9 cellular contexts compared by ENCODE assay signal in genomic region chr5:124735169-124735858, GRCh38. TPM values are rescaled to one million over a fixed set of nuclear protein-coding genes. Genes with fewer than 3 reads are reported as not detected.
DNase-seq lines count a peak whose midpoint lies in the region; ATAC-seq and TF ChIP-seq lines count a peak whose summit lies in the region.
"Had no signal": no experiment of that assay in that cellular context is flagged by ENCODE, and none has a peak within 500 bp of the region (broad histone marks: within the 10 kb centered on the region; RNA-seq: fewer than 3 reads in every experiment).

No MANE protein-coding gene starts in this region.

- no peaks in the 10 kb centered on the region for H3K36me3 ChIP-seq in A673 (ENCODE audit: insufficient read depth, low read length, poor library complexity, severe bottlenecking)

- ATAC-seq in CD4-positive, alpha-beta T cell (ENCODE audit: poor library complexity), result no peak

- H3K4me1 Mint-ChIP-seq in mesothelial cell of epicardium, result peaks cover 82% of the 10 kb centered on the region
- no peaks in the 10 kb centered on the region for H3K4me1 Mint-ChIP-seq in CD4-positive, alpha-beta T cell (ENCODE audit: low read depth)

- intact Hi-C loops in A673 (cut with micrococcal nuclease; ENCODE audit: unreplicated experiment), result loop anchor here (5.0 to 10.0 kb wide), 2 partner anchors 78 to 431 kb away; no protein-coding TSS in a partner anchor
- intact Hi-C loops in CD4-positive, alpha-beta T cell (cut with DNase I, micrococcal nuclease), result no loop called here

- no peak for TF ChIP-seq CTCF in A673 (conservative IDR thresholded peaks at IDR 0.05; ENCODE audit: low read depth, low read length)
- TF ChIP-seq CTCF in coronary artery (IDR thresholded peaks at IDR 0.05), result no peak
- no peak for TF ChIP-seq CTCF in mesothelial cell of epicardium (IDR thresholded peaks at IDR 0.05; ENCODE audit: unreplicated experiment)
- TF ChIP-seq CTCF in CD4-positive, alpha-beta T cell (IDR thresholded peaks at IDR 0.05), result no peak

- H3K4me3 Mint-ChIP-seq in mesothelial cell of epicardium, result peak overlapping the region; percentile 55
- H3K4me3 Mint-ChIP-seq in CD4-positive, alpha-beta T cell, result no peak overlapping the region

- BruUV-seq in A673 (replicated peaks; lab: Mats Ljungman, UMichigan), result no TSS peak

- peak overlapping the region; percentile 23 for H3K4me3 ChIP-seq in A673 (ENCODE audit: low read depth, low read length, poor library complexity, severe bottlenecking)
- peak overlapping the region; percentile 59 for H3K4me3 ChIP-seq in coronary artery

- H3K27ac Mint-ChIP-seq in mesothelial cell of epicardium, result no peak overlapping the region
- no peak overlapping the region for H3K27ac Mint-ChIP-seq in CD4-positive, alpha-beta T cell

- CTCF ChIA-PET in A673 (lab: Charles Lee), result no interaction called here
- CTCF ChIA-PET in CD4-positive, alpha-beta T cell (lab: Charles Lee), result no interaction called here

- no peaks in the 10 kb centered on the region for H3K9me3 ChIP-seq in A673 (ENCODE audit: low read depth, low read length, poor library complexity, severe bottlenecking)
- no peaks in the 10 kb centered on the region for H3K9me3 ChIP-seq in CD4-positive, alpha-beta T cell (ENCODE audit: control insufficient read depth, low read length)

- H3K4me1 ChIP-seq in A673 (ENCODE audit: insufficient read depth, low read length, poor library complexity, severe bottlenecking), result peaks cover 33% of the 10 kb centered on the region

- no peaks in the 10 kb centered on the region for H3K36me3 Mint-ChIP-seq in mesothelial cell of epicardium
- H3K36me3 Mint-ChIP-seq in CD4-positive, alpha-beta T cell (ENCODE audit: low read depth), result no peaks in the 10 kb centered on the region

- H3K27ac ChIP-seq in A673 (ENCODE audit: low read depth, low read length, poor library complexity, severe bottlenecking) (no peak overlapping the region), coronary artery (peak overlapping the region; percentile 0 to 61)
- no peak overlapping the region for H3K27ac ChIP-seq in CD4-positive, alpha-beta T cell (ENCODE audit: low read depth, low read length)
- H3K27ac ChIP-seq: C4-2B had no signal

- POLR2A ChIA-PET in A673 (lab: Charles Lee; ENCODE audit: low non-redundant PET), result no interaction called here
- POLR2A ChIA-PET in CD4-positive, alpha-beta T cell (lab: Charles Lee), result no interaction called here

- no peaks in the 10 kb centered on the region for H3K9me3 Mint-ChIP-seq in mesothelial cell of epicardium
- peaks cover 2% of the 10 kb centered on the region for H3K9me3 Mint-ChIP-seq in CD4-positive, alpha-beta T cell

- DNase-seq in A673 (ENCODE audit: low spot score), result peak; percentile 73
- peak; percentile 79 for DNase-seq in LHCN-M2 (ENCODE audit: low read depth)
- no peak for DNase-seq in coronary artery (ENCODE audit: low spot score)
- DNase-seq in mesothelial cell of epicardium (ENCODE audit: low spot score in 2 of 2, unreplicated experiment in 2 of 2), result no peak
- no peak for DNase-seq in CD4-positive, alpha-beta T cell
- no peak for DNase-seq in SKM-1 (lab: John Stamatoyannopoulos, UW; ENCODE audit: unreplicated experiment)
- no peak for DNase-seq in mucosa of gallbladder (ENCODE audit: low spot score)
- no peak for DNase-seq in middle frontal gyrus (ENCODE audit: extremely low spot score, low spot score)

- peaks cover 7% of the 10 kb centered on the region for H3K27me3 ChIP-seq in A673 (replicated peaks; ENCODE audit: insufficient read depth, low read depth, low read length, poor library complexity)
- H3K27me3 ChIP-seq in CD4-positive, alpha-beta T cell (ENCODE audit: control insufficient read depth, insufficient read depth, low read length), result peaks cover 22% of the 10 kb centered on the region

- no peaks in the 10 kb centered on the region for H3K27me3 Mint-ChIP-seq in mesothelial cell of epicardium (ENCODE audit: low read depth)
- peaks cover 64% of the 10 kb centered on the region for H3K27me3 Mint-ChIP-seq in CD4-positive, alpha-beta T cell

RNA-seq across cellular contexts. Expression of gene ZNF608, which starts 11.1 kb away (rescaled TPM):
- total RNA-seq in A673 (2021) (1.9 and 2.4 TPM in 2 replicates), LHCN-M2 (2014; rRNA removed) (9.0 and 19.4 TPM in 2 replicates), mesothelial cell of epicardium (31.8 to 35.0 TPM (median 34.3 TPM) in 3 replicates), mucosa of gallbladder (37.1 TPM)
- 3.0 TPM for polyA plus RNA-seq in LHCN-M2 (2012)
- total RNA-seq in CD4-positive, alpha-beta T cell, result under 1 TPM in 1 of 2 experiments, not detected in 1; 0.14 TPM

Comparison
In these comparisons a context has a peak if more than half of its experiments do, and no peak if none do; other contexts are left out.
1. DNase-seq: peak in A673 (single experiment) and LHCN-M2 (single experiment); none in coronary artery (single experiment), mesothelial cell of epicardium (0 of 2), CD4-positive, alpha-beta T cell (0 of 10), SKM-1 (single experiment), mucosa of gallbladder (single experiment) and middle frontal gyrus (single experiment).
2. H3K27ac ChIP-seq: peak in coronary artery (2 of 2); none in A673 (single experiment) and CD4-positive, alpha-beta T cell (single experiment).